In genomic region chr16:12613131-12613991, GRCh38 we compare ENCODE assay signal across 9 cellular contexts.
DNase-seq lines count a peak whose midpoint lies in the region; ATAC-seq, FAIRE-seq and TF ChIP-seq lines count a peak whose summit lies in the region.
"Had no signal": no experiment of that assay in that cellular context is flagged by ENCODE, and none has a peak within 500 bp of the region (broad histone marks: within the 10 kb centered on the region; RNA-seq: fewer than 3 reads in every experiment).

No MANE protein-coding gene starts in this region.

- ATAC-seq in HG02798 (IDR thresholded peaks at IDR 0.05; ENCODE audit: poor library complexity, unreplicated experiment), result peak; percentile 44

- peak overlapping the region; percentile 97 for H3K27ac Mint-ChIP-seq in Calu3 (ENCODE audit: unreplicated experiment)

- H3K4me1 Mint-ChIP-seq in Calu3 (ENCODE audit: low read depth, unreplicated experiment), result peaks cover 56% of the 10 kb centered on the region

- TF ChIP-seq CTCF in Calu3 (IDR thresholded peaks at IDR 0.05; ENCODE audit: unreplicated experiment), result no peak
- no peak for TF ChIP-seq CTCF in SK-N-SH (IDR thresholded peaks at IDR 0.05)
- TF ChIP-seq CTCF in endothelial cell of umbilical vein (IDR thresholded peaks at IDR 0.05; ENCODE audit: extremely low read depth in 1 of 2, insufficient read depth in 1 of 2, low read depth in 1 of 2, low read length in 2 of 2), result no peak

- peak overlapping the region; percentile 36 for H3K4me3 Mint-ChIP-seq in Calu3 (ENCODE audit: low read depth, unreplicated experiment)

- H3K9me2 ChIP-seq in SK-N-SH, result no peaks in the 10 kb centered on the region

- no peak for TF ChIP-seq RAD21 in SK-N-SH (IDR thresholded peaks at IDR 0.05; ENCODE audit: low read length)

- H3K36me3 ChIP-seq in SK-N-SH (replicated peaks in 1 of 2; ENCODE audit: control insufficient read depth in 1 of 2, insufficient read depth in 2 of 2, low read length in 1 of 2) (no peaks in the 10 kb centered on the region), endothelial cell of umbilical vein (ENCODE audit: control insufficient read depth in 2 of 2, extremely low read depth in 1 of 2, insufficient read depth in 2 of 2, low read length in 2 of 2) (no peaks in the 10 kb centered on the region)

- H3K4me3 ChIP-seq in SK-N-SH (ENCODE audit: low read depth in 2 of 2, low read length in 1 of 2) (no peak overlapping the region), endothelial cell of umbilical vein (replicated peaks in 1 of 3; ENCODE audit: insufficient read depth in 1 of 3, low read depth in 1 of 3, low read length in 3 of 3) (no peak overlapping the region)

- TSS peak; percentile 96 for BruUV-seq in Calu3 (replicated peaks; lab: Mats Ljungman, UMichigan)
- no TSS peak for BruUV-seq in endothelial cell of umbilical vein (replicated peaks; lab: Mats Ljungman, UMichigan)

- CTCF ChIA-PET in Calu3 (lab: Charles Lee), result interaction anchor here (1.0 to 1.1 kb wide), 2 partner anchors 11 to 13 kb away, joined by 3 to 5 read pairs; no protein-coding TSS in a partner anchor
- CTCF ChIA-PET in SK-N-SH (lab: Yijun Ruan, JAX), result interaction anchor here (0.6 kb wide), 1 partner anchor 224 kb away, joined by 3 read pairs; no protein-coding TSS in a partner anchor
- CTCF ChIA-PET in endothelial cell of umbilical vein (lab: Charles Lee), result interaction anchor here (1.4 kb wide), 1 partner anchor 10 kb away, joined by 4 read pairs; no protein-coding TSS in a partner anchor

- H3K36me3 Mint-ChIP-seq in Calu3 (ENCODE audit: insufficient read depth, unreplicated experiment), result peaks cover 16% of the 10 kb centered on the region

- no peak for FAIRE-seq in endothelial cell of umbilical vein (lab: Jason Lieb, UNC)
- FAIRE-seq: colon had no signal

- H3K9ac ChIP-seq in SK-N-SH, result no peak overlapping the region
- no peak overlapping the region for H3K9ac ChIP-seq in endothelial cell of umbilical vein (replicated peaks; ENCODE audit: extremely low read depth, insufficient read depth, low read length)

- H2AFZ ChIP-seq in SK-N-SH (ENCODE audit: low read depth), result no peak overlapping the region
- H2AFZ ChIP-seq in endothelial cell of umbilical vein (ENCODE audit: low read depth, low read length), result no peak overlapping the region

- POLR2A ChIA-PET in SK-N-SH (lab: Yijun Ruan, JAX), result interaction anchor here (0.6 kb wide), 1 partner anchor 11 kb away, joined by 3 read pairs; no protein-coding TSS in a partner anchor
- POLR2A ChIA-PET in endothelial cell of umbilical vein (lab: Charles Lee), result no interaction called here

- H3K79me2 ChIP-seq in SK-N-SH (ENCODE audit: insufficient read depth), result no peaks in the 10 kb centered on the region
- no peaks in the 10 kb centered on the region for H3K79me2 ChIP-seq in endothelial cell of umbilical vein (ENCODE audit: control insufficient read depth, insufficient read depth, low read length)

- H3K4me2 ChIP-seq in SK-N-SH, result no peak overlapping the region
- no peak overlapping the region for H3K4me2 ChIP-seq in endothelial cell of umbilical vein (ENCODE audit: insufficient read depth, low read length)

- H4K20me1 ChIP-seq in SK-N-SH (ENCODE audit: insufficient read depth) (no peaks in the 10 kb centered on the region), endothelial cell of umbilical vein (replicated peaks; ENCODE audit: control insufficient read depth, extremely low read depth, insufficient read depth, low read length) (no peaks in the 10 kb centered on the region)

- H3K9me3 ChIP-seq in SK-N-SH (no peaks in the 10 kb centered on the region), endothelial cell of umbilical vein (replicated peaks; ENCODE audit: control insufficient read depth, insufficient read depth, low read length) (no peaks in the 10 kb centered on the region)

- peak in 1 of 2 experiments; percentile 64; a peak in 1 of 4 replicates for TF ChIP-seq EP300 in SK-N-SH (IDR thresholded peaks at IDR 0.05; ENCODE audit: borderline replicate concordance in 1 of 2, low read depth in 1 of 2, low read length in 1 of 2)

- dilution Hi-C loops in endothelial cell of umbilical vein (cut with MboI; ENCODE audit: extremely low pct_ligation_motif_present, low sequenced_read_pairs), result no loop called here

- WGBS in SK-N-SH (ENCODE audit: low lambda C conversion rate), result 36% methylated on average over 15 of the region's 15 CpGs

- no peaks in the 10 kb centered on the region for H3K4me1 ChIP-seq in SK-N-SH (ENCODE audit: control insufficient read depth in 1 of 2, insufficient read depth in 2 of 2, low read depth in 1 of 2, low read length in 1 of 2)
- no peaks in the 10 kb centered on the region for H3K4me1 ChIP-seq in endothelial cell of umbilical vein (ENCODE audit: control insufficient read depth, extremely low read depth, insufficient read depth, low read length)

- peak overlapping the region in 1 of 2 experiments; percentile 67; a peak in 2 of 4 replicates for H3K27ac ChIP-seq in SK-N-SH (ENCODE audit: low read depth in 2 of 2, low read length in 1 of 2)
- no peak overlapping the region for H3K27ac ChIP-seq in endothelial cell of umbilical vein (ENCODE audit: insufficient read depth, low read depth, low read length)

- H3K27me3 ChIP-seq in SK-N-SH (ENCODE audit: insufficient read depth) (no peaks in the 10 kb centered on the region), endothelial cell of umbilical vein (ENCODE audit: control insufficient read depth in 2 of 2, insufficient read depth in 2 of 2, low read length in 2 of 2) (no peaks in the 10 kb centered on the region)

- intact Hi-C loops in Calu3 (cut with micrococcal nuclease; ENCODE audit: unreplicated experiment) (no loop called here), endothelial cell of umbilical vein (cut with micrococcal nuclease) (no loop called here)

- no peaks in the 10 kb centered on the region for H3K9me3 Mint-ChIP-seq in Calu3 (ENCODE audit: low read depth, unreplicated experiment)

- no peaks in the 10 kb centered on the region for H3K9me1 ChIP-seq in endothelial cell of umbilical vein (replicated peaks; ENCODE audit: control insufficient read depth, extremely low read depth, insufficient read depth, low read length)

- TF ChIP-seq POLR2A in endothelial cell of umbilical vein (IDR thresholded peaks at IDR 0.05; ENCODE audit: low read depth, low read length), result no peak

- DNase-seq in Calu3, result peak; percentile 76
- no peak for DNase-seq in SK-N-SH
- peak; percentile 18 for DNase-seq in endothelial cell of umbilical vein (ENCODE audit: low read depth, low spot score)
- peak; percentile 22 to 41 for DNase-seq in stimulated activated CD8-positive, alpha-beta memory T cell treated with anti-CD3 and anti-CD28 coated beads, Interleukin-2, amount 100 ng/mL, for 48 hours (ENCODE audit: low read depth in 2 of 2)
- no peak for DNase-seq in NCI-H1417 (lab: John Stamatoyannopoulos, UW)
- no peak for DNase-seq in AG08396 (ENCODE audit: low spot score)
- DNase-seq in NCI-H2227 (lab: John Stamatoyannopoulos, UW; ENCODE audit: unreplicated experiment), result no peak

- H3F3A ChIP-seq in SK-N-SH (replicated peaks; ENCODE audit: insufficient read depth), result peaks cover 6% of the 10 kb centered on the region

- no peaks in the 10 kb centered on the region for H3K27me3 Mint-ChIP-seq in Calu3 (ENCODE audit: unreplicated experiment)

TF ChIP-seq in SK-N-SH, 30 proteins besides CTCF, POLR2A, EP300 and RAD21 (continues in another document):
- TF ChIP-seq EZH2phosphoT487 (IDR thresholded peaks at IDR 0.05; ENCODE audit: borderline replicate concordance, low read depth), result no peak

TF ChIP-seq in endothelial cell of umbilical vein, 7 proteins besides CTCF, POLR2A, EP300 and RAD21:
- TF ChIP-seq GATA2 (IDR thresholded peaks at IDR 0.05; ENCODE audit: insufficient read depth, insufficient read length, low read depth, low read length) (peak; percentile 79), MYC (IDR thresholded peaks at IDR 0.05; ENCODE audit: low read depth, low read length) (no peak), MAX (IDR thresholded peaks at IDR 0.05; ENCODE audit: insufficient read depth, insufficient read length) (no peak), EZH2 (IDR thresholded peaks at IDR 0.05; ENCODE audit: borderline replicate concordance, low read depth, low read length, severe bottlenecking) (no peak), FOS (IDR thresholded peaks at IDR 0.05; ENCODE audit: borderline replicate concordance, insufficient read depth, low read length) (peak; percentile 68), JUN (IDR thresholded peaks at IDR 0.05; ENCODE audit: borderline replicate concordance, insufficient read depth, insufficient read length, low read depth) (peak; percentile 22), POLR2AphosphoS5 (IDR thresholded peaks at IDR 0.05; ENCODE audit: insufficient read depth, low read depth, low read length) (no peak)

Comparison
In these comparisons a context has a peak if more than half of its experiments do, and no peak if none do; other contexts are left out.
1. DNase-seq: peak in Calu3 (single experiment), endothelial cell of umbilical vein (single experiment) and stimulated activated CD8-positive, alpha-beta memory T cell treated with anti-CD3 and anti-CD28 coated beads, Interleukin-2, amount 100 ng/mL, for 48 hours (2 of 2); none in SK-N-SH (single experiment), NCI-H1417 (0 of 3), AG08396 (single experiment) and NCI-H2227 (single experiment).